ENCODE assay signal across 9 cellular contexts in the genomic region with DNA sequence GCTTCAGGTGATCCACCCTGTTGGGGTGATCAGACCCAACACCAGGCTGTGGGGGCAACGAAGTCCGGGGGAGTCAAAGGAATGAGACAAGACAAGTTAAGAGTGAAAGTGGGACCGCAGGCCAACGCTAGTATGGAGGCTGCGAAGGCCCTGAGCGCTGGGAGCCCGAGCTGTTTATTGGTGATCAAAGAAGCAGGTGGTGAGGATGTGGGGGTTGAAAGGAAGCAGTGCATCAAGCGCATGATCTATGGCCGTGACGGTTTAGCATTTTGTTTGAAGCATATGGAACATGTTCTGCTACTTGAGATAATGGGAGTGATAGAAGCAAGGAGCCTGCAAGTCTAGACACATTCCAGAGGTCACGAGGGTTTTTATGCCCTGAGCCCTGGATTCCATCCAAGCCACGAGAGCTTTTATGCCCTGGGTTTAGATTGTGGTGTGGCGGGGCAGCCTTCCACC. TPM values are rescaled to one million over a fixed set of nuclear protein-coding genes. Genes with fewer than 3 reads are reported as not detected.
DNase-seq lines count a peak whose midpoint lies in the region; ATAC-seq, FAIRE-seq and TF ChIP-seq lines count a peak whose summit lies in the region.
"Had no signal": no experiment of that assay in that cellular context is flagged by ENCODE, and none has a peak within 500 bp of the region (broad histone marks: within the 10 kb centered on the region; RNA-seq: fewer than 3 reads in every experiment).

No MANE protein-coding gene starts in this region.

- H3K4me2 ChIP-seq in H1 (ENCODE audit: insufficient read depth in 1 of 2, low read depth in 2 of 2, low read length in 2 of 2) (no peak overlapping the region), PC-9 (no peak overlapping the region)

- H3K4me3 ChIP-seq in H1 (ENCODE audit: extremely low read depth in 1 of 4, insufficient read depth in 2 of 4, low read depth in 3 of 4, low read length in 4 of 4) (no peak overlapping the region), PC-9 (no peak overlapping the region)

- no peak for TF ChIP-seq CTCF in H1 (IDR thresholded peaks at IDR 0.05; ENCODE audit: control extremely low read depth in 1 of 3, insufficient read depth in 1 of 3, low read depth in 1 of 3, low read length in 3 of 3)
- TF ChIP-seq CTCF in PC-9 (conservative IDR thresholded peaks at IDR 0.05), result no peak

- no peak overlapping the region for H3K9ac ChIP-seq in H1 (replicated peaks in 1 of 4; ENCODE audit: extremely low read depth in 1 of 4, low read depth in 3 of 4, low read length in 3 of 4)

- H3K18ac ChIP-seq in H1 (ENCODE audit: extremely low read depth, low read length), result peak overlapping the region; percentile 38; the same call in 1 of the 2 replicates

- H2BK120ac ChIP-seq in H1 (replicated peaks; ENCODE audit: low read depth, low read length), result no peak overlapping the region

- H3K4me3 Mint-ChIP-seq in activated CD4-positive, alpha-beta T cell treated with anti-CD3 and anti-CD28 coated beads for 36 hours, result peak overlapping the region; percentile 64

- H3F3A ChIP-seq in PC-9 (ENCODE audit: insufficient read depth, low read depth), result peaks cover 25% of the 10 kb centered on the region

- H3K9me3 ChIP-seq in H1 (ENCODE audit: insufficient read depth in 2 of 2, low read depth in 1 of 2, low read length in 1 of 2) (no peaks in the 10 kb centered on the region), PC-9 (ENCODE audit: insufficient read depth, low read depth) (no peaks in the 10 kb centered on the region)

- no peaks in the 10 kb centered on the region for H3K27me3 Mint-ChIP-seq in activated CD4-positive, alpha-beta T cell treated with anti-CD3 and anti-CD28 coated beads for 36 hours

- H4K8ac ChIP-seq in H1 (ENCODE audit: extremely low read depth, insufficient read depth, low read length), result no peak overlapping the region; the same call in 1 of the 2 replicates

- no TSS peak for BruUV-seq in PC-9 (replicated peaks; lab: Mats Ljungman, UMichigan)

- H3K9me2 ChIP-seq in PC-9 (ENCODE audit: insufficient read depth), result no peaks in the 10 kb centered on the region

- peaks cover 6% of the 10 kb centered on the region for H3K36me3 Mint-ChIP-seq in activated CD4-positive, alpha-beta T cell treated with anti-CD3 and anti-CD28 coated beads for 36 hours (ENCODE audit: low read depth)

- FAIRE-seq in H1 (lab: Jason Lieb, UNC) (no peak), GM12892 (lab: Jason Lieb, UNC) (no peak)
- FAIRE-seq: colon had no signal

- H2BK12ac ChIP-seq in H1 (ENCODE audit: low read depth, low read length), result peak overlapping the region; percentile 82

- no peak overlapping the region for H4K5ac ChIP-seq in H1 (ENCODE audit: insufficient read length, low read depth, low read length)

- no peak overlapping the region for H3K56ac ChIP-seq in H1 (replicated peaks; ENCODE audit: insufficient read length, low read depth, low read length)

- peak overlapping the region; percentile 94 for H3K27ac Mint-ChIP-seq in activated CD4-positive, alpha-beta T cell treated with anti-CD3 and anti-CD28 coated beads for 36 hours

- H3K4ac ChIP-seq in H1 (replicated peaks; ENCODE audit: insufficient read length, low read depth, low read length), result no peak overlapping the region

- ATAC-seq in activated CD4-positive, alpha-beta T cell treated with anti-CD3 and anti-CD28 coated beads for 36 hours, result peak; percentile 23

- H3K79me2 ChIP-seq in H1 (ENCODE audit: control insufficient read depth in 1 of 2, insufficient read depth in 2 of 2, low read length in 2 of 2) (no peaks in the 10 kb centered on the region), PC-9 (ENCODE audit: low read depth) (no peaks in the 10 kb centered on the region)

- no peak overlapping the region for H3K14ac ChIP-seq in H1 (ENCODE audit: insufficient read length)

- POLR2A ChIA-PET in activated CD4-positive, alpha-beta T cell treated with anti-CD3 and anti-CD28 coated beads for 36 hours (lab: Charles Lee), result interaction anchor here (0.6 kb wide), 1 partner anchor 104 kb away, joined by 3 read pairs; no protein-coding TSS in a partner anchor
- POLR2A ChIA-PET in H1 (lab: Charles Lee; ENCODE audit: partially characterized antibody) (interaction anchor here (0.7 to 1.0 kb wide), 2 partner anchors 13 to 19 kb away, joined by 3 to 4 read pairs; no protein-coding TSS in a partner anchor), PC-9 (lab: Charles Lee; ENCODE audit: unreplicated experiment) (no interaction called here)

- no peaks in the 10 kb centered on the region for H3K36me3 ChIP-seq in H1 (ENCODE audit: control insufficient read depth in 2 of 4, insufficient read depth in 4 of 4, low read length in 3 of 4)
- no peaks in the 10 kb centered on the region for H3K36me3 ChIP-seq in PC-9 (ENCODE audit: low read depth)

- H4K20me1 ChIP-seq in H1 (replicated peaks in 1 of 2; ENCODE audit: control insufficient read depth in 1 of 2, insufficient read depth in 2 of 2, low read length in 2 of 2) (no peaks in the 10 kb centered on the region), PC-9 (ENCODE audit: insufficient read depth) (no peaks in the 10 kb centered on the region)

- H3K23me2 ChIP-seq in H1 (ENCODE audit: low read depth, low read length), result no peaks in the 10 kb centered on the region

- TF ChIP-seq POLR2A in H1 (IDR thresholded peaks at IDR 0.05; ENCODE audit: control extremely low read depth in 1 of 2, low read depth in 2 of 2, low read length in 2 of 2), result no peak
- no peak for TF ChIP-seq POLR2A in GM12892 (IDR thresholded peaks at IDR 0.05; ENCODE audit: low read depth, low read length)

- peaks cover 50% of the 10 kb centered on the region for H3K4me1 Mint-ChIP-seq in activated CD4-positive, alpha-beta T cell treated with anti-CD3 and anti-CD28 coated beads for 36 hours

- CTCF ChIA-PET in activated CD4-positive, alpha-beta T cell treated with anti-CD3 and anti-CD28 coated beads for 36 hours (lab: Charles Lee), result interaction anchor here (0.5 to 1.7 kb wide), 6 partner anchors 12 to 1731 kb away, joined by 3 to 6 read pairs (median 4); no protein-coding TSS in a partner anchor
- CTCF ChIA-PET in H1 (lab: Charles Lee; ENCODE audit: partially characterized antibody), result interaction anchor here (1.1 to 1.7 kb wide), 5 partner anchors 11 to 204 kb away, joined by 3 to 6 read pairs (median 4); no protein-coding TSS in a partner anchor
- CTCF ChIA-PET in PC-9 (lab: Charles Lee), result no interaction called here

- no peak for TF ChIP-seq RAD21 in H1 (IDR thresholded peaks at IDR 0.05 in 1 of 2, conservative IDR thresholded peaks at IDR 0.05 in 1 of 2; ENCODE audit: low read depth in 2 of 2, low read length in 2 of 2)

- peak overlapping the region; percentile 48; the same call in 1 of the 2 replicates for H2BK5ac ChIP-seq in H1 (ENCODE audit: low read depth, low read length)

- DNase-seq in LoVo (ENCODE audit: low spot score) (peak; percentile 36), H1 (ENCODE audit: low read depth in 1 of 2, low spot score in 2 of 2) (no peak), GM12892 (ENCODE audit: insufficient read length) (no peak), NOMO-1 (lab: John Stamatoyannopoulos, UW; ENCODE audit: unreplicated experiment in 2 of 2) (no peak), PC-9 (no peak), GOT3 (lab: John Stamatoyannopoulos, UW) (no peak)
- DNase-seq in activated CD4-positive, alpha-beta T cell treated with anti-CD3 and anti-CD28 coated beads for 36 hours, result peak; percentile 75
- peak; percentile 42 for DNase-seq in stimulated activated CD4-positive, alpha-beta T cell treated with anti-CD3 and anti-CD28 coated beads, Interleukin-2, amount 100 ng/mL, for 4 hours (ENCODE audit: low read depth)

- H4K91ac ChIP-seq in H1 (replicated peaks; ENCODE audit: insufficient read length, low read length), result peak overlapping the region; percentile 19

- H2BK20ac ChIP-seq in H1 (ENCODE audit: low read length), result no peak overlapping the region; the same call in 1 of the 2 replicates

- peak overlapping the region; percentile 81; the same call in 1 of the 2 replicates for H2BK15ac ChIP-seq in H1 (ENCODE audit: low read length)

- H3K23ac ChIP-seq in H1 (ENCODE audit: insufficient read length), result no peak overlapping the region

- H3K27me3 ChIP-seq in H1 (replicated peaks in 1 of 4; ENCODE audit: control insufficient read depth in 3 of 4, extremely low read depth in 1 of 4, insufficient read depth in 3 of 4, low read length in 3 of 4) (no peaks in the 10 kb centered on the region), PC-9 (ENCODE audit: insufficient read depth, low read depth) (no peaks in the 10 kb centered on the region)

- no peak overlapping the region for H2AFZ ChIP-seq in H1 (ENCODE audit: low read length)
- H2AFZ ChIP-seq in PC-9, result no peak overlapping the region

- no peaks in the 10 kb centered on the region; the same call in 1 of the 2 replicates for H3K79me1 ChIP-seq in H1 (ENCODE audit: low read depth, low read length)

- no peak for TF ChIP-seq EP300 in H1 (IDR thresholded peaks at IDR 0.05; ENCODE audit: borderline replicate concordance in 1 of 2, low read depth in 2 of 2, low read length in 2 of 2)

- peaks cover 0 to 12% (median 8%) of the 10 kb centered on the region in 4 experiments; a peak in 4 of 7 replicates for H3K4me1 ChIP-seq in H1 (replicated peaks in 1 of 4; ENCODE audit: control insufficient read depth in 3 of 4, insufficient read depth in 4 of 4, low read length in 3 of 4)
- H3K4me1 ChIP-seq in PC-9 (replicated peaks; ENCODE audit: insufficient read depth), result peaks cover 26% of the 10 kb centered on the region

- H2AK5ac ChIP-seq in H1 (ENCODE audit: low read depth, low read length), result no peak overlapping the region

- no peak overlapping the region for H3K27ac ChIP-seq in H1 (ENCODE audit: low read depth, low read length)
- no peak overlapping the region for H3K27ac ChIP-seq in PC-9

- intact Hi-C loops in activated CD4-positive, alpha-beta T cell treated with anti-CD3 and anti-CD28 coated beads for 36 hours (cut with DNase I, micrococcal nuclease), result loop anchor here in 1 of 2 experiments (5.0 kb wide), 1 partner anchor 46 kb away; no protein-coding TSS in a partner anchor
- intact Hi-C loops in PC-9 (cut with micrococcal nuclease; ENCODE audit: unreplicated experiment), result no loop called here

- H3K9me3 Mint-ChIP-seq in activated CD4-positive, alpha-beta T cell treated with anti-CD3 and anti-CD28 coated beads for 36 hours (ENCODE audit: low read depth), result peaks cover 3% of the 10 kb centered on the region

- 90% methylated on average over 13 of the region's 13 CpGs; no CpG with 5 or more reads in 1 of the 2 experiments for WGBS in H1 (ENCODE audit: extremely low coverage in 1 of 2, insufficient coverage in 1 of 2, insufficient read length in 1 of 2, insufficient replicate concordance in 2 of 2, low coverage in 1 of 2, low lambda C conversion rate in 2 of 2, missing lambda C conversion rate in 1 of 2), 2 experiments

RNA-seq across cellular contexts. Expression of gene MCHR1, which starts 49.5 kb away (rescaled TPM):
- not detected for total RNA-seq in activated CD4-positive, alpha-beta T cell treated with anti-CD3 and anti-CD28 coated beads for 36 hours
- 0.91 and 1.3 TPM in 2 replicates for total RNA-seq in H1 (2021; fragmentation: NEBNext Ultra II Directional; extraction: Animal tissue kit (Norgen Biotek cat#: 25700))
- 4.6 and 7.6 TPM in 2 replicates for polyA plus RNA-seq in H1 (2011; rRNA removed)
- 3.5 TPM for polyA plus RNA-seq in H1 (2011; cell fraction: cytosol; rRNA removed)
- 3.8 TPM for polyA plus RNA-seq in H1 (2011; cell fraction: nucleus; rRNA removed)
- polyA plus RNA-seq in H1 (2012, experiment 1 of 2), result 1.8 to 3.7 TPM (median 2.5 TPM) in 4 replicates
- 2.9 TPM for polyA plus RNA-seq in H1 (2012, experiment 2 of 2)
- 1.4 TPM for polyA plus RNA-seq in H1 (2013, experiment 1 of 2)
- polyA plus RNA-seq in H1 (2013, experiment 2 of 2), result 1.6 TPM
- 11.0 and 14.1 TPM in 2 replicates for polyA minus RNA-seq in H1 (2011; rRNA and poly(A)+ RNA removed)
- polyA minus RNA-seq in H1 (2011; cell fraction: cytosol; rRNA and poly(A)+ RNA removed), result 2.1 TPM
- polyA minus RNA-seq in H1 (2011; cell fraction: nucleus; rRNA and poly(A)+ RNA removed), result 2.4 TPM
- polyA plus RNA-seq in GM12892 (2012; ENCODE audit: missing spikeins), result not detected
- total RNA-seq in PC-9 (2021), result 0.24 and 0.28 TPM in 2 replicates

Comparison
In these comparisons a context has a peak if more than half of its experiments do, and no peak if none do; other contexts are left out.
1. DNase-seq: peak in LoVo (single experiment), activated CD4-positive, alpha-beta T cell treated with anti-CD3 and anti-CD28 coated beads for 36 hours (single experiment) and stimulated activated CD4-positive, alpha-beta T cell treated with anti-CD3 and anti-CD28 coated beads, Interleukin-2, amount 100 ng/mL, for 4 hours (single experiment); none in H1 (0 of 2), GM12892 (single experiment), NOMO-1 (0 of 2), PC-9 (0 of 2) and GOT3 (single experiment).